8 cellular contexts compared by ENCODE assay signal in the genomic region with DNA sequence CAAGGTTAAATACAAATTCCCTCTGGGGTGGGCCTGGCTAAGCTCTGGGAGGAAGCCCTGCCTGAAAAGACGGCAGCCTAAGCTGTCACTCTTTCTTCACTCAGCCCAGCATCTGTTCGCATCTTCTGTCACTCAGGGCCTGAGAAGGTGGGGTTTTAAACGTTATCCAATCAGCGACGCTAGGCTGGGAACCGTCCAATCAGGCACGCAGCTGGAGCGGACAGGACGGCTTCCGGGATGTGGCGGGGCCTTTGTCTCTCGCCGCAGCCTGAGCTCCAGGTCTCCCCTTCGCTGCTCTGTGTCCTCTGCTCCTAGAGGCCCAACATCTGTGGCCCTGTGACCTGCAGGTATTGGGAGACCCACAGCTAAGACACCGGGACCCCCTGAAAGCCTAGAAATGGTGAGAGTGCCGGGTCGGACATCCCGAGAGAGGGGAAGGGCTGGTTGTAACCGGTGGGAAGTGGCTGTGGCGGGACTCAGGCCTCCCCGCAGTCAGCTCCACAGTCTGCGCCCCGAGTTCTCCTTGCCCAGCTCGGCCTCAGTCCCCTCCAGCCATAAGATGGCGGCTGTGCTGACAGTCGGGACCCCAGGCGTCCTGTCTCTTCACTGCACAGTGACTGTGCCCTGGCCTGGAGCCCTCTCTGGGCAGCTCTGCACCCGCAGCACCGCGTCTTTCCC. TPM values are rescaled to one million over a fixed set of nuclear protein-coding genes. Genes with fewer than 3 reads are reported as not detected.
DNase-seq lines count a peak whose midpoint lies in the region; ATAC-seq and TF ChIP-seq lines count a peak whose summit lies in the region.

ZNF431 (plus strand) TSS at position 254 of the 678 bp plus-strand sequence; CDS start at position 398, 144 bp downstream.

- ATAC-seq in HG02623 (IDR thresholded peaks at IDR 0.05; ENCODE audit: unreplicated experiment), result peak; percentile 99
- peak; percentile 99 to 100 for ATAC-seq in activated naive CD4-positive, alpha-beta T cell treated with anti-CD3 and anti-CD28 coated beads, Interleukin-2, amount 50 U/mL, for 72 hours

- H3K4me1 ChIP-seq in suprapubic skin, result peaks cover 24% of the 10 kb centered on the region

- H3K27ac ChIP-seq in suprapubic skin, result peak within 1 kb of the TSS; percentile 88

- TF ChIP-seq CTCF in GM10266 (IDR thresholded peaks at IDR 0.05; ENCODE audit: control insufficient read depth, insufficient read depth, low read depth, missing control alignments) (no peak), suprapubic skin (IDR thresholded peaks at IDR 0.05) (no peak)

- peak; percentile 75 for DNase-seq in GM10266 (ENCODE audit: extremely low spot score)
- DNase-seq in NCI-H1105 treated with DMSO at 0.1 percent for 48 hours (lab: John Stamatoyannopoulos, UW), result peak; percentile 94
- peak; percentile 94 for DNase-seq in SKM-1 treated with dmso at 0.1 percent for 144 hours (lab: John Stamatoyannopoulos, UW; ENCODE audit: unreplicated experiment)
- DNase-seq in activated naive CD4-positive, alpha-beta T cell treated with anti-CD3 and anti-CD28 coated beads, Interleukin-2, amount 50 U/mL, for 72 hours (ENCODE audit: low spot score in 2 of 2), result peak; percentile 79 to 92
- peak; percentile 80 for DNase-seq in glomerular endothelial cell (ENCODE audit: extremely low read depth, low read depth, low spot score)
- DNase-seq in occipital lobe (lab: John Stamatoyannopoulos, UW), result peak; percentile 92
- DNase-seq in suprapubic skin (ENCODE audit: low spot score in 2 of 2), result peak; percentile 96 to 97

- WGBS in suprapubic skin, result 2% methylated on average over 14 of the region's 30 CpGs

- H3K9me3 Mint-ChIP-seq in activated naive CD4-positive, alpha-beta T cell treated with anti-CD3 and anti-CD28 coated beads, Interleukin-2, amount 50 U/mL, for 72 hours, result peaks cover 0 to 18% of the 10 kb centered on the region in 2 donors

- H3K4me3 ChIP-seq in suprapubic skin, result peak within 1 kb of the TSS; percentile 72

- peaks cover 3% of the 10 kb centered on the region for H3K9me3 ChIP-seq in suprapubic skin

- H3K36me3 ChIP-seq in suprapubic skin, result peaks cover 23% of the 10 kb centered on the region

- no peak for TF ChIP-seq EP300 in suprapubic skin (IDR thresholded peaks at IDR 0.05)

- peak in 1 of 2 donors; percentile 86 for TF ChIP-seq POLR2A in suprapubic skin (IDR thresholded peaks at IDR 0.05)

- H3K27ac Mint-ChIP-seq in activated naive CD4-positive, alpha-beta T cell treated with anti-CD3 and anti-CD28 coated beads, Interleukin-2, amount 50 U/mL, for 72 hours, result peak within 1 kb of the TSS; percentile 90 to 97

- no peaks in the 10 kb centered on the region for H3K27me3 ChIP-seq in suprapubic skin

- peaks cover 18 to 53% of the 10 kb centered on the region in 2 donors for H3K36me3 Mint-ChIP-seq in activated naive CD4-positive, alpha-beta T cell treated with anti-CD3 and anti-CD28 coated beads, Interleukin-2, amount 50 U/mL, for 72 hours

RNA-seq across cellular contexts. Expression of gene ZNF431, which starts in this region (rescaled TPM):
- total RNA-seq in activated naive CD4-positive, alpha-beta T cell treated with anti-CD3 and anti-CD28 coated beads, Interleukin-2, amount 50 U/mL, for 72 hours, result 10 to 100 TPM; 21.3 to 26.0 TPM
- total RNA-seq in glomerular endothelial cell (3.8 and 4.6 TPM in 2 replicates), occipital lobe (24.6 TPM), suprapubic skin (10 to 100 TPM; 18.6 to 50.1 (median 37.9) TPM)

Comparison
In these comparisons a context has a peak if more than half of its experiments do, and no peak if none do; other contexts are left out.
1. Peak in every context shown above with its lines: DNase-seq, ATAC-seq, H3K4me3 ChIP-seq and H3K27ac ChIP-seq.